Comparison of ENCODE assay signal across 13 cellular contexts in the genomic region with DNA sequence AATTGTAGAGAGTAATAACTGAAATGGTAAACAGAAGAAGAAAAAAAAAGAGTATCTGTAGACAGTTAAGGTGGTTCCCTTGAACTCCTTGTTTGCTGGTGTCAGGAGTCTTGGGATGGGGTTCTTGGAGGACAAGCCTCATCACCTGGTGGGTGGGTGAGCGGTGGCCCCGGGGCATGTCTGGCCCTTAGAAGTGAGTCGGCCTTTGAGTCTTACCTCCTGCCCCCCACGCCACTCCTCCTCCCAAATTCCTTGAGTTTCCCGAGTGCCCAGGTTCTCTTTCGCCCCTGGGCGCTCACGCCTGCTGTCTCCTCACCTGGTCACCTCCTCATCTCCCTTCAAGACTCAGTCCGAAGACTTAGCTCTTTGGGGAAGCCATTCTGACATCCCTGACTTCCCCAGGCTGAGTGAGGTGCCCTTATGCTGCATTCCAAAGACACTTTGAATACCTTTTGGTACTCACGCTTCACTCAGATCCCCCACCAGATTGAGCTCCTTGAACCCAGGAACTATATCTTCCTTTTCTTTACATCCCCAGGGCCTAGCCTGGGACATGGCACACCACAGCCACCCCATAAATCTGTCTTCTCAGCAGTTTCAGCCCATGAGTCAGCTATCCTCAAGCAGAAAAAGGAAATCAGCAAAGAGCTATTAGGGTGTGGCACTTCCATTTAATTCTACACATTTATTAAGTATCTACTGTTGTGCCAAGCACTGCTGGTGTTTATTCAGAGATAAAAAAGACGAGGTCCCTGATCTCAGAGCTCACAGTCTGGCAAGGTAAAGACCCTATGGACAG. TPM values are rescaled to one million over a fixed set of nuclear protein-coding genes. Genes with fewer than 3 reads are reported as not detected.
DNase-seq lines count a peak whose midpoint lies in the region; ATAC-seq, FAIRE-seq and TF ChIP-seq lines count a peak whose summit lies in the region.
"Had no signal": no experiment of that assay in that cellular context is flagged by ENCODE, and none has a peak within 500 bp of the region (broad histone marks: within the 10 kb centered on the region; RNA-seq: fewer than 3 reads in every experiment).

No MANE protein-coding gene starts in this region.

- H3K27me3 Mint-ChIP-seq in astrocyte (ENCODE audit: low read depth, unreplicated experiment) (no peaks in the 10 kb centered on the region), osteocyte (ENCODE audit: unreplicated experiment) (no peaks in the 10 kb centered on the region)

- H3K36me3 Mint-ChIP-seq in astrocyte (ENCODE audit: low read depth, unreplicated experiment) (peaks cover 52% of the 10 kb centered on the region), osteocyte (ENCODE audit: unreplicated experiment) (peaks cover 31% of the 10 kb centered on the region)

- no peaks in the 10 kb centered on the region for H3K9me3 ChIP-seq in astrocyte (ENCODE audit: insufficient read depth, low read depth, low read length)
- H3K9me3 ChIP-seq: Peyer's patch had no signal

- no peaks in the 10 kb centered on the region for H3K79me2 ChIP-seq in astrocyte (ENCODE audit: insufficient read depth, low read length)

- H3K4me3 Mint-ChIP-seq in astrocyte (ENCODE audit: unreplicated experiment), result no peak overlapping the region
- H3K4me3 Mint-ChIP-seq in osteocyte (ENCODE audit: unreplicated experiment), result no peak overlapping the region
- H3K4me3 Mint-ChIP-seq: CD8-positive, alpha-beta T cell; WTC11 had no signal

- H3K36me3 ChIP-seq in astrocyte (ENCODE audit: insufficient read depth, low read length), result peaks cover 17% of the 10 kb centered on the region

- TF ChIP-seq CTCF in AG10803 (conservative IDR thresholded peaks at IDR 0.05; ENCODE audit: low read length) (no peak), astrocyte (IDR thresholded peaks at IDR 0.05; ENCODE audit: insufficient read depth, low read depth, low read length) (no peak), osteocyte (IDR thresholded peaks at IDR 0.05) (no peak)

- peaks cover 7% of the 10 kb centered on the region for H3K4me1 ChIP-seq in astrocyte (ENCODE audit: insufficient read depth, low read length)

- H3K4me1 Mint-ChIP-seq in astrocyte (ENCODE audit: low read depth, unreplicated experiment) (peaks cover 17% of the 10 kb centered on the region), osteocyte (ENCODE audit: unreplicated experiment) (peaks cover 25% of the 10 kb centered on the region)

- H3K27ac Mint-ChIP-seq in astrocyte (ENCODE audit: unreplicated experiment) (no peak overlapping the region), osteocyte (ENCODE audit: unreplicated experiment) (no peak overlapping the region)
- H3K27ac Mint-ChIP-seq: CD8-positive, alpha-beta T cell; WTC11 had no signal

- H3K9ac ChIP-seq in astrocyte (ENCODE audit: low read length), result no peak overlapping the region

- no peak for ATAC-seq in GM18873 (IDR thresholded peaks at IDR 0.05; ENCODE audit: low FRiP score, unreplicated experiment)
- ATAC-seq: CD8-positive, alpha-beta T cell; WTC11 had no signal

- H2AFZ ChIP-seq in astrocyte (ENCODE audit: low read depth, low read length), result no peak overlapping the region

- no peaks in the 10 kb centered on the region for H3K9me3 Mint-ChIP-seq in astrocyte (ENCODE audit: unreplicated experiment)
- no peaks in the 10 kb centered on the region for H3K9me3 Mint-ChIP-seq in osteocyte (ENCODE audit: unreplicated experiment)
- H3K9me3 Mint-ChIP-seq: CD8-positive, alpha-beta T cell; WTC11 had no signal

- H3K4me3 ChIP-seq in AG10803 (ENCODE audit: low read length), result no peak overlapping the region
- H3K4me3 ChIP-seq in astrocyte (ENCODE audit: insufficient read depth, low read depth, low read length), result no peak overlapping the region
- H3K4me3 ChIP-seq: Peyer's patch had no signal

- DNase-seq in AG10803 (ENCODE audit: low read depth) (peak; percentile 63), LHCN-M2 (ENCODE audit: low read depth) (peak; percentile 33), astrocyte (ENCODE audit: low read depth) (no peak), lung microvascular endothelial cell (ENCODE audit: low read depth in 2 of 2) (peak; percentile 52 to 53), NAMALWA (ENCODE audit: low spot score) (no peak), 8988T (no peak), osteocyte (ENCODE audit: extremely low spot score, unreplicated experiment) (no peak)
- DNase-seq: activated naive CD4-positive, alpha-beta T cell treated with Interleukin-2 at 50 U/mL for 16 hours; CD8-positive, alpha-beta T cell; Peyer's patch had no signal

- peak; percentile 39 for FAIRE-seq in astrocyte (lab: Jason Lieb, UNC)
- FAIRE-seq: colon had no signal

- no peaks in the 10 kb centered on the region for H4K20me1 ChIP-seq in astrocyte (ENCODE audit: insufficient read depth, low read length)

- no peak overlapping the region for H3K4me2 ChIP-seq in astrocyte (ENCODE audit: low read length)

- H3K27ac ChIP-seq in astrocyte (ENCODE audit: low read depth, low read length), result no peak overlapping the region
- H3K27ac ChIP-seq: Peyer's patch had no signal

- H3K27me3 ChIP-seq in astrocyte (ENCODE audit: insufficient read depth, low read length), result no peaks in the 10 kb centered on the region
- H3K27me3 ChIP-seq: Peyer's patch had no signal

RNA-seq across cellular contexts. Expression of gene IKBKE, which starts 13.5 kb away (rescaled TPM):
- 9.2 and 10.7 TPM in 2 replicates for total RNA-seq in LHCN-M2 (2014; rRNA removed)
- 11.1 TPM for polyA plus RNA-seq in LHCN-M2 (2012)
- total RNA-seq in astrocyte, result 15.5 and 17.0 TPM in 2 replicates
- 11.1 and 18.3 TPM in 2 replicates for total RNA-seq in lung microvascular endothelial cell
- total RNA-seq in osteocyte, result 7.5 and 8.5 TPM in 2 replicates

RNA-seq across cellular contexts. Expression of gene RASSF5, which starts 50.6 kb away (rescaled TPM):
- total RNA-seq in LHCN-M2 (2014; rRNA removed) (0.19 and 0.63 TPM in 2 replicates), astrocyte (0.43 and 0.53 TPM in 2 replicates), lung microvascular endothelial cell (under 0.01 and 0.22 TPM in 2 replicates), osteocyte (0.34 TPM in 1 of 2 replicates, not detected in the other)
- 0.75 TPM for polyA plus RNA-seq in LHCN-M2 (2012)

Comparison
In these comparisons a context has a peak if more than half of its experiments do, and no peak if none do; other contexts are left out.
1. DNase-seq: peak in AG10803 (single experiment), LHCN-M2 (single experiment) and lung microvascular endothelial cell (2 of 2); none in astrocyte (single experiment), NAMALWA (single experiment), 8988T (single experiment) and osteocyte (single experiment).